8 cellular contexts compared by ENCODE assay signal in genomic region chr3:51982352-51982837, GRCh38. TPM values are rescaled to one million over a fixed set of nuclear protein-coding genes. Genes with fewer than 3 reads are reported as not detected.
A peak's percentile ranks its signal among the peaks of the same experiment; 100 is the strongest.
DNase-seq lines count a peak whose midpoint lies in the region; TF ChIP-seq lines count a peak whose summit lies in the region.

No MANE protein-coding gene starts in this region.

- peaks cover 3% of the 10 kb centered on the region for H3K79me1 ChIP-seq in neuronal stem cell (ENCODE audit: low read depth, low read length)

- H2BK5ac ChIP-seq in neuronal stem cell (ENCODE audit: low read length): no peak overlapping the region

- peaks cover 30% of the 10 kb centered on the region for H3K4me1 Mint-ChIP-seq in activated naive CD4-positive, alpha-beta T cell treated with anti-CD3 and anti-CD28 coated beads for 36 hours (ENCODE audit: low read depth)

- no peaks in the 10 kb centered on the region for H3K27me3 ChIP-seq in neuronal stem cell (ENCODE audit: control insufficient read depth in 3 of 3, insufficient read depth in 3 of 3, low read depth in 1 of 3, low read length in 3 of 3)

- H3K9ac ChIP-seq in neuronal stem cell (ENCODE audit: low read depth, low read length, poor library complexity): peak overlapping the region; percentile 94

- peaks cover 2% of the 10 kb centered on the region for H3K36me3 Mint-ChIP-seq in activated naive CD4-positive, alpha-beta T cell treated with anti-CD3 and anti-CD28 coated beads for 36 hours (ENCODE audit: low read depth)

- H3K4me1 ChIP-seq in neuronal stem cell (ENCODE audit: control insufficient read depth in 2 of 2, insufficient read depth in 1 of 2, low read depth in 1 of 2, low read length in 2 of 2): peaks cover 11 to 13% of the 10 kb centered on the region in 2 donors

- H3K27ac Mint-ChIP-seq in activated naive CD4-positive, alpha-beta T cell treated with anti-CD3 and anti-CD28 coated beads for 36 hours: peak overlapping the region; percentile 91

- intact Hi-C loops in activated naive CD4-positive, alpha-beta T cell treated with anti-CD3 and anti-CD28 coated beads for 36 hours (cut with micrococcal nuclease): loop anchor here (5.0 kb wide), 2 partner anchors 305 to 555 kb away; partner anchors contain the start of genes GLYCTK and UQCC5

- CTCF ChIA-PET in activated naive CD4-positive, alpha-beta T cell treated with anti-CD3 and anti-CD28 coated beads for 36 hours (lab: Charles Lee): interaction anchor here (0.7 to 3.9 kb wide), 12 partner anchors 9 to 357 kb away, joined by 3 to 40 read pairs (median 4); partner anchors contain the start of genes ABHD14B, PARP3 and RRP9

- peak overlapping the region; percentile 87 for H3K4me2 ChIP-seq in neuronal stem cell (ENCODE audit: insufficient read depth, low read length, poor library complexity, severe bottlenecking)

- peak overlapping the region; percentile 19 for H2BK15ac ChIP-seq in neuronal stem cell (ENCODE audit: low read length)

- peak overlapping the region; percentile 21 for H2BK120ac ChIP-seq in neuronal stem cell (ENCODE audit: low read depth, low read length)

- H4K91ac ChIP-seq in neuronal stem cell (ENCODE audit: low read depth, low read length, poor library complexity): peak overlapping the region; percentile 69

- H3K14ac ChIP-seq in neuronal stem cell (ENCODE audit: low read length): peak overlapping the region; percentile 49

- H2AFZ ChIP-seq in neuronal stem cell (ENCODE audit: low read length): peak overlapping the region; percentile 96

- peak overlapping the region; percentile 62 for H3K4me3 ChIP-seq in fibroblast of the aortic adventitia (ENCODE audit: low read depth, low read length)
- H3K4me3 ChIP-seq in neuronal stem cell (ENCODE audit: low read length in 2 of 2): peak overlapping the region; percentile 51 to 54

- H3K18ac ChIP-seq in neuronal stem cell (ENCODE audit: low read length): peak overlapping the region; percentile 89

- no peaks in the 10 kb centered on the region for H3K36me3 ChIP-seq in KOPT-K1 (ENCODE audit: insufficient read depth, low read length)
- peaks cover 3 to 9% of the 10 kb centered on the region in 2 donors for H3K36me3 ChIP-seq in neuronal stem cell (replicated peaks in 1 of 2; ENCODE audit: control insufficient read depth in 2 of 2, insufficient read depth in 2 of 2, low read length in 2 of 2)

- H3K4me3 Mint-ChIP-seq in activated naive CD4-positive, alpha-beta T cell treated with anti-CD3 and anti-CD28 coated beads for 36 hours: peak overlapping the region; percentile 95

- DNase-seq in activated naive CD4-positive, alpha-beta T cell treated with anti-CD3 and anti-CD28 coated beads for 36 hours: peak; percentile 53
- DNase-seq in activated naive CD4-positive, alpha-beta T cell (lab: John Stamatoyannopoulos, UW): no peak
- DNase-seq in H4 (ENCODE audit: low spot score) (peak; percentile 23), fibroblast of the aortic adventitia (ENCODE audit: low read depth) (no peak), neuronal stem cell (ENCODE audit: low spot score) (no peak), KG1 (lab: John Stamatoyannopoulos, UW) (no peak)
- DNase-seq in activated CD4-positive, CD25-positive, alpha-beta regulatory T cell treated with anti-CD3 and anti-CD28 coated beads, Interleukin-2, amount 50 U/mL, for 72 hours: peak; percentile 49

- TF ChIP-seq CTCF in fibroblast of the aortic adventitia (IDR thresholded peaks at IDR 0.05; ENCODE audit: insufficient read depth, low read length): peak; percentile 57

- peak overlapping the region; percentile 16 for H2AK5ac ChIP-seq in neuronal stem cell (ENCODE audit: low read depth, low read length)

- peak overlapping the region; percentile 97 for H3K23ac ChIP-seq in neuronal stem cell (ENCODE audit: low read depth, low read length, poor library complexity)

- peak overlapping the region; percentile 63 for H3K27ac ChIP-seq in KOPT-K1 (ENCODE audit: low read depth, low read length, poor library complexity, severe bottlenecking)
- peak overlapping the region; percentile 90 for H3K27ac ChIP-seq in neuronal stem cell (replicated peaks; ENCODE audit: low read length)

- H3K9me3 Mint-ChIP-seq in activated naive CD4-positive, alpha-beta T cell treated with anti-CD3 and anti-CD28 coated beads for 36 hours: no peaks in the 10 kb centered on the region

- H3K9me3 ChIP-seq in KOPT-K1 (ENCODE audit: insufficient read depth, low read length, poor library complexity, severe bottlenecking) (no peaks in the 10 kb centered on the region), neuronal stem cell (replicated peaks in 1 of 2; ENCODE audit: control insufficient read depth in 2 of 2, insufficient read depth in 1 of 2, low read depth in 1 of 2, low read length in 2 of 2) (no peaks in the 10 kb centered on the region)

- no peak overlapping the region for H3K4ac ChIP-seq in neuronal stem cell (ENCODE audit: low read length)

- H3K27me3 Mint-ChIP-seq in activated naive CD4-positive, alpha-beta T cell treated with anti-CD3 and anti-CD28 coated beads for 36 hours (ENCODE audit: low read depth): no peaks in the 10 kb centered on the region

- no CpG with 5 or more reads among the region's 4 CpGs for WGBS in neuronal stem cell (ENCODE audit: extremely low coverage in 2 of 2, insufficient read length in 2 of 2, insufficient replicate concordance in 1 of 2), 2 donors

- H4K8ac ChIP-seq in neuronal stem cell (ENCODE audit: low read depth, low read length): no peak overlapping the region

- H2BK12ac ChIP-seq in neuronal stem cell (ENCODE audit: low read length): peak overlapping the region; percentile 8

RNA-seq across cellular contexts. Expression of gene ACY1, which starts 0.9 kb away (rescaled TPM):
- 10 to 100 TPM; 62.1 to 68.9 TPM for total RNA-seq in activated naive CD4-positive, alpha-beta T cell treated with anti-CD3 and anti-CD28 coated beads for 36 hours
- total RNA-seq in H4 (2014; rRNA removed; shearing (Covaris generic)): 35.6 and 41.7 TPM in 2 replicates
- total RNA-seq in fibroblast of the aortic adventitia (ENCODE audit: low replicate concordance): 26.7 and 28.7 TPM in 2 replicates
- polyA plus RNA-seq in neuronal stem cell (2013, experiment 1 of 2): 7.8 TPM
- 7.4 TPM for polyA plus RNA-seq in neuronal stem cell (2013, experiment 2 of 2)

RNA-seq across cellular contexts. Expression of gene ABHD14A, which starts 7.5 kb away (rescaled TPM):
- 1 to 10 TPM; 5.4 to 5.7 TPM for total RNA-seq in activated naive CD4-positive, alpha-beta T cell treated with anti-CD3 and anti-CD28 coated beads for 36 hours
- 8.0 and 13.9 TPM in 2 replicates for total RNA-seq in H4 (2014; rRNA removed; shearing (Covaris generic))
- total RNA-seq in fibroblast of the aortic adventitia (ENCODE audit: low replicate concordance): 7.4 and 13.8 TPM in 2 replicates
- 18.1 TPM for polyA plus RNA-seq in neuronal stem cell (2013, experiment 1 of 2)
- polyA plus RNA-seq in neuronal stem cell (2013, experiment 2 of 2): 16.4 TPM

RNA-seq across cellular contexts. Expression of gene ABHD14B, which starts 8.5 kb away (rescaled TPM):
- total RNA-seq in activated naive CD4-positive, alpha-beta T cell treated with anti-CD3 and anti-CD28 coated beads for 36 hours: 10 to 100 TPM; 81.8 to 85.8 TPM
- total RNA-seq in H4 (2014; rRNA removed; shearing (Covaris generic)): 3.2 and 12.5 TPM in 2 replicates
- 11.0 and 36.3 TPM in 2 replicates for total RNA-seq in fibroblast of the aortic adventitia (ENCODE audit: low replicate concordance)
- 4.3 TPM for polyA plus RNA-seq in neuronal stem cell (2013, experiment 1 of 2)
- polyA plus RNA-seq in neuronal stem cell (2013, experiment 2 of 2): 4.5 TPM

RNA-seq across cellular contexts. Expression of gene RPL29, which starts 13.3 kb away (rescaled TPM):
- 1,000 to 10,000 TPM; 1,927 to 1,957 TPM for total RNA-seq in activated naive CD4-positive, alpha-beta T cell treated with anti-CD3 and anti-CD28 coated beads for 36 hours
- 1,303 and 1,313 TPM in 2 replicates for total RNA-seq in H4 (2014; rRNA removed; shearing (Covaris generic))
- total RNA-seq in fibroblast of the aortic adventitia (ENCODE audit: low replicate concordance): 155 and 1,532 TPM in 2 replicates
- 2,500 TPM for polyA plus RNA-seq in neuronal stem cell (2013, experiment 1 of 2)
- polyA plus RNA-seq in neuronal stem cell (2013, experiment 2 of 2): 2,467 TPM

RNA-seq across cellular contexts. Expression of gene PCBP4, which starts 15.1 kb away (rescaled TPM):
- 1 to 10 TPM; 8.9 to 9.1 TPM for total RNA-seq in activated naive CD4-positive, alpha-beta T cell treated with anti-CD3 and anti-CD28 coated beads for 36 hours
- total RNA-seq in H4 (2014; rRNA removed; shearing (Covaris generic)): 27.0 and 31.0 TPM in 2 replicates
- total RNA-seq in fibroblast of the aortic adventitia (ENCODE audit: low replicate concordance): 19.0 and 33.3 TPM in 2 replicates
- 68.8 TPM for polyA plus RNA-seq in neuronal stem cell (2013, experiment 1 of 2)
- polyA plus RNA-seq in neuronal stem cell (2013, experiment 2 of 2): 66.4 TPM

Comparison
In these comparisons a context has a peak if more than half of its experiments do, and no peak if none do; other contexts are left out.
1. DNase-seq: peak in activated naive CD4-positive, alpha-beta T cell treated with anti-CD3 and anti-CD28 coated beads for 36 hours (single experiment), H4 (single experiment) and activated CD4-positive, CD25-positive, alpha-beta regulatory T cell treated with anti-CD3 and anti-CD28 coated beads, Interleukin-2, amount 50 U/mL, for 72 hours (single experiment); none in activated naive CD4-positive, alpha-beta T cell (0 of 4), fibroblast of the aortic adventitia (single experiment), neuronal stem cell (single experiment) and KG1 (single experiment).